In the genomic region with DNA sequence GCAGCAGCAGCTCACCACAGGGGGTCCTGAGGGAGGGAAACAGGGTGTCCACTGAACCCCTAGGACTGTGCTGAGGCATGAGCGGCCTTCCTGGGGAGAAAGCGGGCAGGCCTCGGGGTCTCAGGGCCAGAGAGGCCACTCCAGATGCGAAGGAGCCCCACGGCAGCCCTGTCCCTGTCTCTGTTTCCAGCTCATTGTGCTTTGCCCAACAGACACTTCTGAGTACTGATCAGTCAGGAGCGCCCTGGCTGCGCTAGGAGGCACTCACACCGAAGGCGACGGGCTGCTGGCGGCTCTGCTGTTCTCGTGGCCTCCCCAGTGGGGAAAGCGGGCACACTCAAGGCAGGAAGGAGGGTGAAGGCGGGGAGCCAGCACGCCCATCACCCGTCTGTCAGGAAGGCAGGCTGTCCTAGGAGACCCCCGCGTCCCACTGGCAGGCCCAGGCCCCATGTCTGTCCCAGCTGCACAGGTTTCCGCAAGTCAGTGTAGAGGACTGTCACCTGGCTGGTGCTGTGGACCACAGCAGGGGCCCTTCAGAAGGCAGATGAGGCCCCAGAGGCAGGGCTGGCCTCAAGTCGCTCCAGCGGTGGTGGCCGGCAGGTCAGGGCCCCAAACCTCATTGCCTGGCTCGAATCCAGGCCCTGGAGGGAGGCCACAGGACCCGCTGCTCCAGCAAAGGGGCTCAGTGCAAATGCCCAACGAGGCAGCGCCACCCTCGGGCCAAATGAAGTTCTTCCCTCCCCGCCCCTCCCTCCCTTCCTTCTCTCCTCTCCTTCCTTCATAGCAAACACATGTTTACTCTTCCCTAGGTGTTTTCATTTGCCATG, we compare ENCODE assay signal across 10 cellular contexts. TPM values are rescaled to one million over a fixed set of nuclear protein-coding genes. Genes with fewer than 3 reads are reported as not detected.
DNase-seq lines count a peak whose midpoint lies in the region; ATAC-seq and TF ChIP-seq lines count a peak whose summit lies in the region.
"Had no signal": no experiment of that assay in that cellular context is flagged by ENCODE, and none has a peak within 500 bp of the region (broad histone marks: within the 10 kb centered on the region; RNA-seq: fewer than 3 reads in every experiment).

No MANE protein-coding gene starts in this region.

- ATAC-seq in HG02642 (IDR thresholded peaks at IDR 0.05; ENCODE audit: poor library complexity, unreplicated experiment) (peak; percentile 3), left lung (no peak), HG03139 (IDR thresholded peaks at IDR 0.05; ENCODE audit: unreplicated experiment) (no peak)

- peaks cover 4% of the 10 kb centered on the region; the same call in 1 of the 2 replicates for H3K27me3 ChIP-seq in SJCRH30
- H3K27me3 ChIP-seq in left lung = peaks cover 0 to 34% of the 10 kb centered on the region in 2 donors
- H3K27me3 ChIP-seq: uterus had no signal

- H3K9me3 ChIP-seq in SJCRH30 (replicated peaks) (peaks cover 5% of the 10 kb centered on the region; the same call in 1 of the 2 replicates), left lung (no peaks in the 10 kb centered on the region)
- H3K9me3 ChIP-seq: uterus had no signal

- H3K4me3 ChIP-seq in SJCRH30 (no peak overlapping the region), left lung (no peak overlapping the region)
- H3K4me3 ChIP-seq: uterus had no signal

- no peak overlapping the region for H3K27ac ChIP-seq in SJCRH30
- H3K27ac ChIP-seq in left lung = no peak overlapping the region
- H3K27ac ChIP-seq: uterus had no signal

- H3K4me1 ChIP-seq in SJCRH30 (peaks cover 26% of the 10 kb centered on the region), left lung (no peaks in the 10 kb centered on the region)
- H3K4me1 ChIP-seq: uterus had no signal

- H3K36me3 ChIP-seq in SJCRH30 (no peaks in the 10 kb centered on the region), left lung (no peaks in the 10 kb centered on the region)
- H3K36me3 ChIP-seq: uterus had no signal

- no peak for TF ChIP-seq CTCF in left lung (IDR thresholded peaks at IDR 0.05)

- intact Hi-C loops in left lung (cut with DNase I) = no loop called here

- DNase-seq in NCI-H748 (lab: John Stamatoyannopoulos, UW; ENCODE audit: unreplicated experiment) (peak; percentile 37), NCI-H748 treated with DMSO at 0.1 percent for 48 hours (lab: John Stamatoyannopoulos, UW) (no peak), SJCRH30 (peak; percentile 80 to 81), left lung (peak; percentile 31 to 77), epidermal melanocyte (ENCODE audit: insufficient read length, low spot score) (no peak), NCI-H2227 (lab: John Stamatoyannopoulos, UW; ENCODE audit: unreplicated experiment) (no peak)

RNA-seq across cellular contexts. Expression of a gene that starts 6.8 kb away (rescaled TPM):
- total RNA-seq in SJCRH30 (2014; rRNA removed; shearing (Covaris generic)) = 2.6 and 3.1 TPM in 2 replicates
- under 1 TPM; 0.55 to 0.67 TPM for total RNA-seq in left lung
- total RNA-seq: lung microvascular endothelial cell had no signal

RNA-seq across cellular contexts. Expression of a gene that starts 31.6 kb away (rescaled TPM):
- total RNA-seq in SJCRH30 (2014; rRNA removed; shearing (Covaris generic)) = 3.9 and 4.1 TPM in 2 replicates
- total RNA-seq in left lung = 1 to 10 TPM in 1 of 2 donors, under 1 TPM in 1; 0.96 to 1.0 TPM
- total RNA-seq: lung microvascular endothelial cell had no signal

RNA-seq across cellular contexts. Expression of a gene that starts 46.1 kb away (rescaled TPM):
- total RNA-seq in SJCRH30 (2014; rRNA removed; shearing (Covaris generic)) = 35.9 and 36.7 TPM in 2 replicates
- 10 to 100 TPM; 10.9 to 20.9 TPM for total RNA-seq in left lung

RNA-seq across cellular contexts. Expression of a gene that starts 51.9 kb away (rescaled TPM):
- total RNA-seq in SJCRH30 (2014; rRNA removed; shearing (Covaris generic)) = 10.4 and 10.5 TPM in 2 replicates
- 1 to 10 TPM in 1 of 2 donors, under 1 TPM in 1; 0.68 to 1.4 TPM for total RNA-seq in left lung
- total RNA-seq: lung microvascular endothelial cell had no signal

Comparison
In these comparisons a context has a peak if more than half of its experiments do, and no peak if none do; other contexts are left out.
1. DNase-seq: peak in NCI-H748 (single experiment), SJCRH30 (2 of 2) and left lung (2 of 2); none in NCI-H748 treated with DMSO at 0.1 percent for 48 hours (single experiment), epidermal melanocyte (single experiment) and NCI-H2227 (single experiment).